In the genomic region with DNA sequence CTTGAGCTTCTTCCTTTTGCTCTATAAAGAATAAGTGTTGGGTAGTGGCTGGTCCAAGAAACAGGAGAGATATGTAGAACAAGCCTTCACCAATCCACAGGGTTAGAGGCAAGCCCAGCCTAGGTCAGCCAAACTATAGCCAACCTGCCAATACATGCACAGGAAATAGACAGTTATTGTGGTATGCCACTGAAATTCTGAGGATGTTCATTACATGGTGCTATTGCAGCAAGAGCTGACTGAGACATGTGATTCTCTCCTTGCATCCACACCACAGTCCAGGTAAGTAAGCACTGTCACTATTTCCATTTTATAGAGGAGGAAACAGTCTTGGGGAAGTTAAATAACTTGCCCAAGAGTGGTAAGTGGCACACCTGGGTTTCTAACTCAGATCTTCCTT, we compare ENCODE assay signal across 35 cellular contexts.
"Had no signal": no experiment of that assay in that cellular context is flagged by ENCODE, and none has a peak within 500 bp of the region (broad histone marks: within the 10 kb centered on the region; RNA-seq: fewer than 3 reads in every experiment).

No MANE protein-coding gene starts in this region.

- DNase-seq: Karpas-422, Kasumi-1, KG1, MG63, MM.1S, MV-4-11, NCI-H1048, NCI-H1092, NCI-H1092 treated with DMSO at 0.1 percent for 48 hours, NCI-H1105, NCI-H1105 treated with DMSO at 0.1 percent for 48 hours, NCI-H1417, NCI-H1417 treated with DMSO at 0.1 percent for 48 hours, NCI-H1436, NCI-H1436 treated with DMSO at 0.1 percent for 48 hours, NCI-H146, NCI-H1694, NCI-H1694 treated with DMSO at 0.1 percent for 48 hours, NCI-H187, NCI-H187 treated with DMSO at 0.1 percent for 48 hours, NCI-H1930, NCI-H2029, NCI-H2029 treated with DMSO at 0.1 percent for 48 hours, NCI-H2081, NCI-H2081 treated with DMSO at 0.1 percent for 48 hours, NCI-H2107, NCI-H2171, NCI-H2171 treated with DMSO at 0.1 percent for 48 hours, NCI-H2227 treated with DMSO at 0.1 percent for 48 hours, NCI-H226, NCI-H345, NCI-H446, NCI-H446 treated with DMSO at 0.1 percent for 48 hours, NCI-H510A had no signal

- H3K36me3 ChIP-seq: MG63 had no signal

- H3K27ac ChIP-seq: KMS-11 had no signal

- H3K9ac ChIP-seq: KMS-11 had no signal

- H3K9me3 ChIP-seq: MG63 had no signal

- H3K4me2 ChIP-seq: KMS-11 had no signal

- H3K4me3 ChIP-seq: MG63 had no signal
